ENCODE assay signal across 8 cellular contexts in genomic region chr5:65480306-65480865, GRCh38. TPM values are rescaled to one million over a fixed set of nuclear protein-coding genes. Genes with fewer than 3 reads are reported as not detected.
A peak's percentile ranks its signal among the peaks of the same experiment; 100 is the strongest.
DNase-seq lines count a peak whose midpoint lies in the region; ATAC-seq and TF ChIP-seq lines count a peak whose summit lies in the region.

No MANE protein-coding gene starts in this region.

- H3K27ac ChIP-seq in PC-9 = no peak overlapping the region

- H3F3A ChIP-seq in PC-9 (ENCODE audit: insufficient read depth, low read depth) = peaks cover 14% of the 10 kb centered on the region

- H3K9me3 ChIP-seq in PC-9 (ENCODE audit: insufficient read depth, low read depth) = no peaks in the 10 kb centered on the region

- no peaks in the 10 kb centered on the region for H3K36me3 ChIP-seq in PC-9 (ENCODE audit: low read depth)

- H4K20me1 ChIP-seq in PC-9 (ENCODE audit: insufficient read depth) = no peaks in the 10 kb centered on the region

- peak overlapping the region; percentile 97 for H3K4me2 ChIP-seq in PC-9

- no peak for TF ChIP-seq CTCF in GM10266 (IDR thresholded peaks at IDR 0.05; ENCODE audit: control insufficient read depth, insufficient read depth, low read depth, missing control alignments)
- no peak for TF ChIP-seq CTCF in PC-9 (conservative IDR thresholded peaks at IDR 0.05)
- no peak for TF ChIP-seq CTCF in astrocyte of the cerebellum (IDR thresholded peaks at IDR 0.05; ENCODE audit: low read depth, low read length, missing control alignments)
- TF ChIP-seq CTCF in retinal pigment epithelial cell (conservative IDR thresholded peaks at IDR 0.05; ENCODE audit: low read depth, low read length) = no peak

- no peaks in the 10 kb centered on the region for H3K27me3 ChIP-seq in PC-9 (ENCODE audit: insufficient read depth, low read depth)

- no TSS peak for BruUV-seq in PC-9 (replicated peaks; lab: Mats Ljungman, UMichigan)

- H3K4me1 ChIP-seq in PC-9 (replicated peaks; ENCODE audit: insufficient read depth) = peaks cover 26% of the 10 kb centered on the region

- H2AFZ ChIP-seq in PC-9 = peak overlapping the region; percentile 90

- in situ Hi-C loops in astrocyte of the cerebellum (cut with HindIII; ENCODE audit: low sequenced_read_pairs) = loop anchor here (5.0 to 25.0 kb wide), 4 partner anchors 353 to 668 kb away; no protein-coding TSS in a partner anchor

- CTCF ChIA-PET in PC-9 (lab: Charles Lee) = interaction anchor here (0.6 kb wide), 2 partner anchors 118 to 662 kb away, joined by 3 to 4 read pairs; no protein-coding TSS in a partner anchor

- DNase-seq in GM10266 (ENCODE audit: extremely low spot score) (peak; percentile 16), PC-9 (peak in 1 of 2 experiments; percentile 22), astrocyte of the cerebellum (ENCODE audit: low read depth) (peak; percentile 54), hippocampal formation (lab: John Stamatoyannopoulos, UW) (peak; percentile 18 to 38), retinal pigment epithelial cell (ENCODE audit: low read depth) (peak; percentile 71)
- no peak for DNase-seq in activated CD4-positive, CD25-positive, alpha-beta regulatory T cell (lab: John Stamatoyannopoulos, UW)

- intact Hi-C loops in PC-9 (cut with micrococcal nuclease; ENCODE audit: unreplicated experiment) = loop anchor here (5.0 kb wide), 2 partner anchors 268 to 543 kb away; no protein-coding TSS in a partner anchor

- POLR2A ChIA-PET in PC-9 (lab: Charles Lee; ENCODE audit: unreplicated experiment) = interaction anchor here (0.6 kb wide), 1 partner anchor 127 kb away, joined by 6 read pairs; no protein-coding TSS in a partner anchor

- H3K79me2 ChIP-seq in PC-9 (ENCODE audit: low read depth) = no peaks in the 10 kb centered on the region

- H3K9me2 ChIP-seq in PC-9 (ENCODE audit: insufficient read depth) = no peaks in the 10 kb centered on the region

- peak; percentile 34 for ATAC-seq in HG02938 (IDR thresholded peaks at IDR 0.05; ENCODE audit: unreplicated experiment)
- ATAC-seq in esophagus mucosa = no peak

- peak overlapping the region; percentile 85 for H3K4me3 ChIP-seq in PC-9
- H3K4me3 ChIP-seq in astrocyte of the cerebellum (ENCODE audit: low read depth, low read length) = peak overlapping the region; percentile 59
- peak overlapping the region; percentile 83 for H3K4me3 ChIP-seq in retinal pigment epithelial cell (ENCODE audit: low read length)

RNA-seq across cellular contexts. Expression of gene ADAMTS6, which starts 1.3 kb away (rescaled TPM):
- total RNA-seq in PC-9 (2021) (1.4 and 2.1 TPM in 2 replicates), esophagus mucosa (1.2 TPM)

Comparison
In these comparisons a context has a peak if more than half of its experiments do, and no peak if none do; other contexts are left out.
1. DNase-seq: peak in GM10266 (single experiment), astrocyte of the cerebellum (single experiment), hippocampal formation (2 of 2) and retinal pigment epithelial cell (single experiment); none in activated CD4-positive, CD25-positive, alpha-beta regulatory T cell (0 of 4).
2. Peak in every context shown above with its lines, with median percentiles within 50 percentile points of each other: H3K4me3 ChIP-seq.